ENCODE assay signal across 8 cellular contexts in the genomic region with DNA sequence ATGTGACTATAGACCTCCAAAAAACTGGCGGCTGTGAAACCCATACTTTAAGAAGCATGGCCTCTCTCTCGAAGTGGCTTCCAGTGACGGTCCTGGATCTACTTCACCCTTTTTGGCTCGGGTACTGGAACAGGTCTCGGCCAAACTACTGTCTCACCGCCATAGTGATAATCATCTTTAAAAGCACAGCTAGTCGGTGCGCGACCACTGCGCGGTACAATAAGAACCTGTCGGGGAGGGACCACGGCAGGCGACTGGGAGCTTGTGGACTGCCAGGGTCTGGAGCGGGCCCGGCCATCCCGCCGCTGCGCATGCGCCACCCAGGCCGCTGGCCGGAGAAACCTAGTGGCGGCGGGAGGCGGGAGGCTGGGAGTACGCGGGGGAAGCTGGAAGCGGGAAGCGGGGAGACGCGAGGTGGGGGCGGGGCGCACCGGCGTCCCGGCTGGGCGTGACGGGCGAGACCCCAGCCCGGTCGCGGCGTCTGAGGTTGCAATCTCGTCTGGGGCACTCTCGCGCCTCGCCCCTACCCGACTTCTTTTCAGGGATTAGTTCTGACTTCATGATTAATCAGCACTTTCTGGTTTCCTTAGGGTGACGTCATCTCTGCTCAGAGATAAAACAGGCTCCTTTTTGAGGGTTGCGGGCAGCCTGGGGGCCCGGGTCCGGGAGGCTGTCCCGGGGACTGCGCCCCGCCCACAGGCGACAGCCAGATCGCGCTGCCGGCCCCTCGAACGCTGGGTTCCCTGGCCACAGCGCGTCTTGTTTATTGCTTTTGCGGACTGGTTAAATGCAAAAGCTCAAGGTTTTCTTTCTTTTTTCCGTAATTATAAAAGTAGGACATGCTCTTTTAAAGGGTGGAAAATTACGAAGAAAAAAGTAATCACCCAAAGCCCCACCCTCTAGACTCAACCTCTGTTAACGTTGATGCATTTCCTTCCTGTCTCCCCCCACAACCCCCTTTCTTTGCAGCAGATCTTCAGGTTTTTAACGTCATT.
DNase-seq lines count a peak whose midpoint lies in the region; ATAC-seq, FAIRE-seq and TF ChIP-seq lines count a peak whose summit lies in the region.

No MANE protein-coding gene starts in this region.

- WGBS in body of pancreas, 2 donors: 1 to 2% methylated on average over 51 to 68 of the region's 68 CpGs
- WGBS in iPS DF 6.9 (ENCODE audit: insufficient coverage, insufficient read length): no CpG with 5 or more reads among the region's 68 CpGs
- 1 to 4% methylated on average over 68 of the region's 68 CpGs for WGBS in sigmoid colon, 2 donors

- intact Hi-C loops in body of pancreas (cut with DNase I) (no loop called here), sigmoid colon (cut with DNase I) (loop anchor here (2.0 to 10.0 kb wide), 4 partner anchors 15 to 447 kb away; no protein-coding TSS in a partner anchor)

- H3K36me3 ChIP-seq in body of pancreas (replicated peaks in 1 of 2; ENCODE audit: insufficient read depth in 1 of 2, low read depth in 2 of 2) (no peaks in the 10 kb centered on the region), iPS DF 6.9 (ENCODE audit: control insufficient read depth, insufficient read depth, low read length) (no peaks in the 10 kb centered on the region), sigmoid colon (no peaks in the 10 kb centered on the region)

- H3K4me3 ChIP-seq in body of pancreas (peak overlapping the region; percentile 30 to 50), iPS DF 6.9 (ENCODE audit: low read length) (peak overlapping the region; percentile 53; the same call in 1 of the 2 replicates), sigmoid colon (peak overlapping the region; percentile 55 to 67 (median 64))

- H3K27ac ChIP-seq in body of pancreas (peak overlapping the region; percentile 76 to 91 (median 89)), iPS DF 6.9 (ENCODE audit: low read length) (no peak overlapping the region), sigmoid colon (peak overlapping the region; percentile 91 to 93 (median 92))

- peak; percentile 51 to 77 (median 72) for TF ChIP-seq POLR2A in body of pancreas (IDR thresholded peaks at IDR 0.05)
- peak in 1 of 2 donors; percentile 29 for TF ChIP-seq POLR2A in sigmoid colon (IDR thresholded peaks at IDR 0.05)

- H3K9me3 ChIP-seq in body of pancreas: no peaks in the 10 kb centered on the region
- no peaks in the 10 kb centered on the region for H3K9me3 ChIP-seq in iPS DF 6.9 (ENCODE audit: control insufficient read depth, insufficient read depth, low read length)
- no peaks in the 10 kb centered on the region for H3K9me3 ChIP-seq in sigmoid colon

- TF ChIP-seq EP300 in sigmoid colon (IDR thresholded peaks at IDR 0.05): peak in 2 of 4 donors; percentile 1 to 76

- DNase-seq in NCI-H187 treated with DMSO at 0.1 percent for 48 hours (lab: John Stamatoyannopoulos, UW): peak; percentile 62
- peak; percentile 88 to 92 (median 91) for DNase-seq in body of pancreas
- peak; percentile 60 for DNase-seq in iPS DF 6.9 (ENCODE audit: low read depth, low spot score)
- peak; percentile 96 for DNase-seq in sigmoid colon
- DNase-seq in NCI-H1694 treated with DMSO at 0.1 percent for 48 hours (lab: John Stamatoyannopoulos, UW): no peak

- peak in 4 of 7 experiments; percentile 16 to 30 (median 28) for TF ChIP-seq CTCF in body of pancreas (IDR thresholded peaks at IDR 0.05)
- TF ChIP-seq CTCF in sigmoid colon (IDR thresholded peaks at IDR 0.05): no peak

- FAIRE-seq in TTC549 (lab: Jason Lieb, UNC): peak; percentile 86

- H3K27me3 ChIP-seq in body of pancreas (no peaks in the 10 kb centered on the region), iPS DF 6.9 (ENCODE audit: control insufficient read depth, insufficient read depth, low read length) (no peaks in the 10 kb centered on the region), sigmoid colon (no peaks in the 10 kb centered on the region)

- H3K4me1 ChIP-seq in body of pancreas (peaks cover 10% of the 10 kb centered on the region), iPS DF 6.9 (ENCODE audit: control insufficient read depth, insufficient read depth, low read length) (peaks cover 2% of the 10 kb centered on the region; the same call in 1 of the 2 replicates), sigmoid colon (peaks cover 0 to 43% (median 28%) of the 10 kb centered on the region in 4 donors)

- ATAC-seq in GM18499 (IDR thresholded peaks at IDR 0.05; ENCODE audit: insufficient read depth, unreplicated experiment): peak; percentile 85
- peak; percentile 86 for ATAC-seq in HG02852 (IDR thresholded peaks at IDR 0.05; ENCODE audit: unreplicated experiment)
- ATAC-seq in body of pancreas: peak; percentile 97

Comparison
In these comparisons a context has a peak if more than half of its experiments do, and no peak if none do; other contexts are left out.
1. CTCF ChIP-seq: peak in body of pancreas (4 of 7); none in sigmoid colon (0 of 4).
2. Peak in every context shown above with its lines, with median percentiles within 50 percentile points of each other: ATAC-seq and H3K4me3 ChIP-seq.